In the genomic region with DNA sequence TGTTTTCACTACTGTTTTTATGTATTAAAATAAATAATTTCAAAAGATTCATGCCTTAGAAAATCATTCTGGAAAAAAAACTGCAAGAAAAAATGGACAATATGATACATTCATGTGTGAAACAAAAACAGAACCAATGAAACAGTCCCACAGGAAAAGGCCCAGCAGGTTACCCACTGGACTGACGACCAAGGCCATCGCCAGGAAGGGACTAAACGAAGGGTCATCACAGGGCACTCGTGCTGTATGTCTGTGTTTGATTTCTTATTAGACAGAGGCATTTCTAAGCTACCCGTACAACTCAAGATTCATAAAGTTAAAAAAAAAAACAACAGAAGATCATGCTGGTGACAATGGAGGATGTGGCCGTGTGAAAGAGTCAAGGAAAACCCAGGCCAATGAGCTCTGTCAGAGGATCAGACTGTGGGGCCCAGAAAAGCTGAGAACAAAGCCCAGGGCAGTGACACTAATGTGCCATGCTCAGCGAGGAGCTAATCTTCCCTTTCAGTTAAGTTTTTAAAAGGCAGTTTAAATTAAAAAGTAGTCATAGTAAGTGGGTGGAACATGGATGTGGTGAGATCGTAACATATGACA, we compare ENCODE assay signal across 9 cellular contexts. TPM values are rescaled to one million over a fixed set of nuclear protein-coding genes. Genes with fewer than 3 reads are reported as not detected.
A peak's percentile ranks its signal among the peaks of the same experiment; 100 is the strongest.
DNase-seq lines count a peak whose midpoint lies in the region; ATAC-seq, FAIRE-seq and TF ChIP-seq lines count a peak whose summit lies in the region.
"Had no signal": no experiment of that assay in that cellular context is flagged by ENCODE, and none has a peak within 500 bp of the region (broad histone marks: within the 10 kb centered on the region; RNA-seq: fewer than 3 reads in every experiment).

No MANE protein-coding gene starts in this region.

- peaks cover 14 to 26% of the 10 kb centered on the region in 2 donors for H3K4me1 ChIP-seq in kidney (ENCODE audit: control insufficient read depth in 1 of 2, insufficient read depth in 1 of 2, low read depth in 1 of 2, low read length in 2 of 2)

- peaks cover 38 to 39% (median 38%) of the 10 kb centered on the region in 3 donors for H3K4me1 Mint-ChIP-seq in IgD-negative memory B cell
- H3K4me1 Mint-ChIP-seq in activated T-helper 1 cell treated with anti-CD3 and anti-CD28 coated beads, Interleukin-12 subunit alpha, Interleukin-12 subunit beta, Interleukin-2, Interleukin-4 antibody, amounts not matched to agents 30 ng/mL and 10 ng/mL and 1 ng/mL, durations not matched to agents 14 hours and 24 hours and 36 hours (ENCODE audit: low read depth), result peaks cover 83% of the 10 kb centered on the region
- H3K4me1 Mint-ChIP-seq in stimulated activated naive B cell treated with anti-CD40 and anti-IgM and Interleukin-4, amounts not matched to agents 10 μg/mL and 1 μg/mL and 100 μg/mL, for 72 hours, result peaks cover 64 to 84% of the 10 kb centered on the region in 2 donors

- H3K36me3 ChIP-seq in kidney (ENCODE audit: control insufficient read depth in 1 of 2, insufficient read depth in 2 of 2, low read length in 2 of 2), result peaks cover 4 to 12% of the 10 kb centered on the region in 2 donors

- H3K4me3 Mint-ChIP-seq in IgD-negative memory B cell, result peak overlapping the region; percentile 34 to 92 (median 86)
- H3K4me3 Mint-ChIP-seq in activated T-helper 1 cell treated with anti-CD3 and anti-CD28 coated beads, Interleukin-12 subunit alpha, Interleukin-12 subunit beta, Interleukin-2, Interleukin-4 antibody, amounts not matched to agents 30 ng/mL and 10 ng/mL and 1 ng/mL, durations not matched to agents 14 hours and 24 hours and 36 hours, result peak overlapping the region; percentile 72
- H3K4me3 Mint-ChIP-seq in stimulated activated naive B cell treated with anti-CD40 and anti-IgM and Interleukin-4, amounts not matched to agents 10 μg/mL and 1 μg/mL and 100 μg/mL, for 72 hours, result peak overlapping the region; percentile 57 to 61

- peaks cover 1% of the 10 kb centered on the region for H3K27me3 Mint-ChIP-seq in IgD-negative memory B cell
- H3K27me3 Mint-ChIP-seq in activated T-helper 1 cell treated with anti-CD3 and anti-CD28 coated beads, Interleukin-12 subunit alpha, Interleukin-12 subunit beta, Interleukin-2, Interleukin-4 antibody, amounts not matched to agents 30 ng/mL and 10 ng/mL and 1 ng/mL, durations not matched to agents 14 hours and 24 hours and 36 hours (ENCODE audit: insufficient read depth), result no peaks in the 10 kb centered on the region
- H3K27me3 Mint-ChIP-seq in stimulated activated naive B cell treated with anti-CD40 and anti-IgM and Interleukin-4, amounts not matched to agents 10 μg/mL and 1 μg/mL and 100 μg/mL, for 72 hours, result no peaks in the 10 kb centered on the region

- FAIRE-seq in kidney (lab: Jason Lieb, UNC), result no peak
- FAIRE-seq: bronchial epithelial cell had no signal

- no peaks in the 10 kb centered on the region for H3K9me3 ChIP-seq in kidney (ENCODE audit: control insufficient read depth in 1 of 2, low read length in 2 of 2)

- H3K27ac ChIP-seq in kidney (ENCODE audit: low read depth in 2 of 2, low read length in 2 of 2), result peak overlapping the region; percentile 65 to 68

- H3K36me3 Mint-ChIP-seq in IgD-negative memory B cell, result peaks cover 3% of the 10 kb centered on the region
- peaks cover 30% of the 10 kb centered on the region for H3K36me3 Mint-ChIP-seq in activated T-helper 1 cell treated with anti-CD3 and anti-CD28 coated beads, Interleukin-12 subunit alpha, Interleukin-12 subunit beta, Interleukin-2, Interleukin-4 antibody, amounts not matched to agents 30 ng/mL and 10 ng/mL and 1 ng/mL, durations not matched to agents 14 hours and 24 hours and 36 hours (ENCODE audit: low read depth)
- peaks cover 15 to 41% of the 10 kb centered on the region in 2 donors for H3K36me3 Mint-ChIP-seq in stimulated activated naive B cell treated with anti-CD40 and anti-IgM and Interleukin-4, amounts not matched to agents 10 μg/mL and 1 μg/mL and 100 μg/mL, for 72 hours

- no peak overlapping the region for H3K4me3 ChIP-seq in kidney (ENCODE audit: low read length in 2 of 2)

- no peaks in the 10 kb centered on the region for H3K9me3 Mint-ChIP-seq in IgD-negative memory B cell
- no peaks in the 10 kb centered on the region for H3K9me3 Mint-ChIP-seq in activated T-helper 1 cell treated with anti-CD3 and anti-CD28 coated beads, Interleukin-12 subunit alpha, Interleukin-12 subunit beta, Interleukin-2, Interleukin-4 antibody, amounts not matched to agents 30 ng/mL and 10 ng/mL and 1 ng/mL, durations not matched to agents 14 hours and 24 hours and 36 hours
- H3K9me3 Mint-ChIP-seq in stimulated activated naive B cell treated with anti-CD40 and anti-IgM and Interleukin-4, amounts not matched to agents 10 μg/mL and 1 μg/mL and 100 μg/mL, for 72 hours, result no peaks in the 10 kb centered on the region

- no peak for DNase-seq in activated T-helper 1 cell treated with anti-CD3 and anti-CD28 coated beads, Interleukin-12 subunit alpha, Interleukin-12 subunit beta, Interleukin-2, Interleukin-4 antibody, amounts not matched to agents 30 ng/mL and 10 ng/mL and 1 ng/mL, durations not matched to agents 14 hours and 24 hours and 36 hours (ENCODE audit: low spot score)
- DNase-seq in kidney (no peak), NCI-H2081 (lab: John Stamatoyannopoulos, UW) (no peak), NCI-H226 (no peak)
- DNase-seq in stimulated activated naive B cell treated with anti-CD40 and anti-IgM and Interleukin-4, amounts not matched to agents 10 μg/mL and 1 μg/mL and 100 μg/mL, for 72 hours, result no peak
- DNase-seq: NCI-H1436 treated with DMSO at 0.1 percent for 48 hours had no signal

- no peak overlapping the region for H3K9ac ChIP-seq in kidney (ENCODE audit: low read length in 2 of 2)

- TF ChIP-seq CTCF in kidney (IDR thresholded peaks at IDR 0.05; ENCODE audit: borderline replicate concordance, extremely low read depth, insufficient read depth), result no peak

- ATAC-seq in stimulated activated naive B cell treated with anti-CD40 and anti-IgM and Interleukin-4, amounts not matched to agents 10 μg/mL and 1 μg/mL and 100 μg/mL, for 72 hours (replicated peaks), result no peak
- no peak for ATAC-seq in HG03095 (IDR thresholded peaks at IDR 0.05; ENCODE audit: unreplicated experiment)

- H3K27ac Mint-ChIP-seq in IgD-negative memory B cell, result peak overlapping the region; percentile 30 to 94 (median 78)
- H3K27ac Mint-ChIP-seq in activated T-helper 1 cell treated with anti-CD3 and anti-CD28 coated beads, Interleukin-12 subunit alpha, Interleukin-12 subunit beta, Interleukin-2, Interleukin-4 antibody, amounts not matched to agents 30 ng/mL and 10 ng/mL and 1 ng/mL, durations not matched to agents 14 hours and 24 hours and 36 hours, result peak overlapping the region; percentile 99
- peak overlapping the region; percentile 96 for H3K27ac Mint-ChIP-seq in stimulated activated naive B cell treated with anti-CD40 and anti-IgM and Interleukin-4, amounts not matched to agents 10 μg/mL and 1 μg/mL and 100 μg/mL, for 72 hours

- intact Hi-C loops in activated T-helper 1 cell treated with anti-CD3 and anti-CD28 coated beads, Interleukin-12 subunit alpha, Interleukin-12 subunit beta, Interleukin-2, Interleukin-4 antibody, amounts not matched to agents 30 ng/mL and 10 ng/mL and 1 ng/mL, durations not matched to agents 14 hours and 24 hours and 36 hours (cut with micrococcal nuclease), result loop anchor here (1.0 to 10.0 kb wide), 9 partner anchors 10 to 1982 kb away; a partner anchor contains a TSS
- intact Hi-C loops in kidney (cut with DNase I), result loop anchor here (5.0 to 10.0 kb wide), 2 partner anchors 108 to 131 kb away; no protein-coding TSS in a partner anchor

RNA-seq across cellular contexts. Expression of a gene that starts 31.8 kb away (rescaled TPM):
- polyA plus RNA-seq in IgD-negative memory B cell, result 78.1 TPM
- total RNA-seq in activated T-helper 1 cell treated with anti-CD3 and anti-CD28 coated beads, Interleukin-12 subunit alpha, Interleukin-12 subunit beta, Interleukin-2, Interleukin-4 antibody, amounts not matched to agents 30 ng/mL and 10 ng/mL and 1 ng/mL, durations not matched to agents 14 hours and 24 hours and 36 hours, result 128 and 134 TPM in 2 replicates
- total RNA-seq in kidney, result 72.1 TPM
- polyA plus RNA-seq in kidney (ENCODE audit: insufficient read depth, low read depth, low replicate concordance), result 145 TPM

RNA-seq across cellular contexts. Expression of a gene that starts 33.4 kb away (rescaled TPM):
- polyA plus RNA-seq in IgD-negative memory B cell, result 4.8 TPM
- total RNA-seq in activated T-helper 1 cell treated with anti-CD3 and anti-CD28 coated beads, Interleukin-12 subunit alpha, Interleukin-12 subunit beta, Interleukin-2, Interleukin-4 antibody, amounts not matched to agents 30 ng/mL and 10 ng/mL and 1 ng/mL, durations not matched to agents 14 hours and 24 hours and 36 hours, result 12.5 and 14.5 TPM in 2 replicates
- total RNA-seq in kidney, result 8.5 TPM
- polyA plus RNA-seq in kidney (ENCODE audit: insufficient read depth, low read depth, low replicate concordance), result 6.3 TPM
